17 cellular contexts compared by ENCODE assay signal in the genomic region with DNA sequence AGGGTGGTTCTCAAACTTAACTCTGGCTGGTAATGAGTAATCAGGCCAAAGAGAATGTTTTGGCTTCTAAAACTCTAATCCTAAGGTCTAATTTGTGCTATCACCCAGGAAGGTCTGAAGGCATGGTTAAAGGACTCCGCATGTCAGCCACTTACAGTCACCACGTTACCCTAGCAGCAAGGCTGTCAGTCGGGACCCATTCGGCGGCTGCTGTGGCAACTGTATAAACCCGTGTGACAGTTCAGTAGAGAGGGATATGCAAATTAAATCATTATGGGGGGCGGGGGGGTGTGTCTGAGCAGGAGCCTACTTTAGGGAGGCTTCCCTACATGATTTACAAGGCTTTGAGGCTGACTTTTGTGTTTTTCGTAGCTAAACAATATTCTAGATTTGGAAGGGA.
DNase-seq lines count a peak whose midpoint lies in the region; ATAC-seq and TF ChIP-seq lines count a peak whose summit lies in the region.
"Had no signal": no experiment of that assay in that cellular context is flagged by ENCODE, and none has a peak within 500 bp of the region (broad histone marks: within the 10 kb centered on the region; RNA-seq: fewer than 3 reads in every experiment).

No MANE protein-coding gene starts in this region.

- no peaks in the 10 kb centered on the region for H3K27me3 Mint-ChIP-seq in activated naive CD4-positive, alpha-beta T cell treated with anti-CD3 and anti-CD28 coated beads, Interleukin-2, amount 50 U/mL, for 24 hours
- H3K27me3 Mint-ChIP-seq in activated CD8-positive, alpha-beta T cell treated with anti-CD3 and anti-CD28 coated beads for 36 hours, result no peaks in the 10 kb centered on the region
- no peaks in the 10 kb centered on the region for H3K27me3 Mint-ChIP-seq in stimulated activated naive CD8-positive, alpha-beta T cell treated with anti-CD3 and anti-CD28 coated beads, Interleukin-15, amount 100 ng/mL, for 72 hours
- H3K27me3 Mint-ChIP-seq: activated CD8-positive, alpha-beta memory T cell treated with anti-CD3 and anti-CD28 coated beads, Interleukin-2, amount 10 ng/mL, durations not matched to agents 7 days and 5 days had no signal

- intact Hi-C loops in activated CD8-positive, alpha-beta T cell treated with anti-CD3 and anti-CD28 coated beads for 36 hours (cut with micrococcal nuclease), result no loop called here
- intact Hi-C loops in head of caudate nucleus (cut with DNase I) (no loop called here), left ventricle myocardium inferior (cut with micrococcal nuclease) (no loop called here), left colon (cut with DNase I, micrococcal nuclease) (no loop called here)

- peaks cover 53% of the 10 kb centered on the region for H3K4me1 Mint-ChIP-seq in activated naive CD4-positive, alpha-beta T cell treated with anti-CD3 and anti-CD28 coated beads, Interleukin-2, amount 50 U/mL, for 24 hours
- peaks cover 51% of the 10 kb centered on the region for H3K4me1 Mint-ChIP-seq in activated CD8-positive, alpha-beta T cell treated with anti-CD3 and anti-CD28 coated beads for 36 hours (ENCODE audit: low read depth)
- H3K4me1 Mint-ChIP-seq in stimulated activated naive CD8-positive, alpha-beta T cell treated with anti-CD3 and anti-CD28 coated beads, Interleukin-15, amount 100 ng/mL, for 72 hours, result peaks cover 63% of the 10 kb centered on the region

- TF ChIP-seq CTCF in activated CD8-positive, alpha-beta T cell treated with anti-CD3 and anti-CD28 coated beads for 36 hours (IDR thresholded peaks at IDR 0.05), result no peak
- TF ChIP-seq CTCF in left ventricle myocardium inferior (IDR thresholded peaks at IDR 0.05; ENCODE audit: borderline replicate concordance), result no peak

- ATAC-seq in activated CD8-positive, alpha-beta T cell treated with anti-CD3 and anti-CD28 coated beads for 36 hours, result no peak
- ATAC-seq in stimulated activated naive CD8-positive, alpha-beta T cell treated with anti-CD3 and anti-CD28 coated beads, Interleukin-15, amount 100 ng/mL, for 72 hours, result no peak
- no peak for ATAC-seq in left colon
- ATAC-seq: activated CD8-positive, alpha-beta memory T cell treated with anti-CD3 and anti-CD28 coated beads, Interleukin-2, amount 10 ng/mL, durations not matched to agents 7 days and 5 days; HepG2 had no signal

- H3K36me3 ChIP-seq in left ventricle myocardium inferior, result peaks cover 46% of the 10 kb centered on the region
- no peaks in the 10 kb centered on the region for H3K36me3 ChIP-seq in H7 (replicated peaks; ENCODE audit: control insufficient read depth, insufficient read depth, low read length)

- peaks cover 39% of the 10 kb centered on the region for H3K4me1 ChIP-seq in left ventricle myocardium inferior

- H3K27ac ChIP-seq in left ventricle myocardium inferior (replicated peaks), result no peak overlapping the region

- H3K9me3 Mint-ChIP-seq in activated naive CD4-positive, alpha-beta T cell treated with anti-CD3 and anti-CD28 coated beads, Interleukin-2, amount 50 U/mL, for 24 hours, result no peaks in the 10 kb centered on the region
- H3K9me3 Mint-ChIP-seq in activated CD8-positive, alpha-beta T cell treated with anti-CD3 and anti-CD28 coated beads for 36 hours, result no peaks in the 10 kb centered on the region
- H3K9me3 Mint-ChIP-seq in stimulated activated naive CD8-positive, alpha-beta T cell treated with anti-CD3 and anti-CD28 coated beads, Interleukin-15, amount 100 ng/mL, for 72 hours, result no peaks in the 10 kb centered on the region

- no peak overlapping the region for H3K4me3 ChIP-seq in left ventricle myocardium inferior
- no peak overlapping the region for H3K4me3 ChIP-seq in H7 (ENCODE audit: insufficient read depth, low read depth, low read length)
- H3K4me3 ChIP-seq: heart left ventricle had no signal

- H3K36me3 Mint-ChIP-seq in activated naive CD4-positive, alpha-beta T cell treated with anti-CD3 and anti-CD28 coated beads, Interleukin-2, amount 50 U/mL, for 24 hours, result peaks cover 24% of the 10 kb centered on the region
- peaks cover 73% of the 10 kb centered on the region for H3K36me3 Mint-ChIP-seq in activated CD8-positive, alpha-beta T cell treated with anti-CD3 and anti-CD28 coated beads for 36 hours (ENCODE audit: low read depth)

- H3K27ac Mint-ChIP-seq in activated naive CD4-positive, alpha-beta T cell treated with anti-CD3 and anti-CD28 coated beads, Interleukin-2, amount 50 U/mL, for 24 hours, result peak overlapping the region; percentile 84
- peak overlapping the region; percentile 68 for H3K27ac Mint-ChIP-seq in activated CD8-positive, alpha-beta T cell treated with anti-CD3 and anti-CD28 coated beads for 36 hours
- peak overlapping the region; percentile 31 to 58 for H3K27ac Mint-ChIP-seq in stimulated activated naive CD8-positive, alpha-beta T cell treated with anti-CD3 and anti-CD28 coated beads, Interleukin-15, amount 100 ng/mL, for 72 hours
- H3K27ac Mint-ChIP-seq: activated CD8-positive, alpha-beta memory T cell treated with anti-CD3 and anti-CD28 coated beads, Interleukin-2, amount 10 ng/mL, durations not matched to agents 7 days and 5 days had no signal

- no peaks in the 10 kb centered on the region for H3K9me3 ChIP-seq in left ventricle myocardium inferior (replicated peaks)
- H3K9me3 ChIP-seq: heart left ventricle had no signal

- CTCF ChIA-PET in activated CD8-positive, alpha-beta T cell treated with anti-CD3 and anti-CD28 coated beads for 36 hours (lab: Charles Lee), result no interaction called here

- no peak overlapping the region for H3K4me3 Mint-ChIP-seq in activated naive CD4-positive, alpha-beta T cell treated with anti-CD3 and anti-CD28 coated beads, Interleukin-2, amount 50 U/mL, for 24 hours
- no peak overlapping the region for H3K4me3 Mint-ChIP-seq in activated CD8-positive, alpha-beta T cell treated with anti-CD3 and anti-CD28 coated beads for 36 hours
- no peak overlapping the region for H3K4me3 Mint-ChIP-seq in stimulated activated naive CD8-positive, alpha-beta T cell treated with anti-CD3 and anti-CD28 coated beads, Interleukin-15, amount 100 ng/mL, for 72 hours
- H3K4me3 Mint-ChIP-seq: activated CD8-positive, alpha-beta memory T cell treated with anti-CD3 and anti-CD28 coated beads, Interleukin-2, amount 10 ng/mL, durations not matched to agents 7 days and 5 days had no signal

- POLR2A ChIA-PET in activated CD8-positive, alpha-beta T cell treated with anti-CD3 and anti-CD28 coated beads for 36 hours (lab: Charles Lee), result interaction anchor here (3.0 kb wide), 1 partner anchor 10 kb away, joined by 7 read pairs; no protein-coding TSS in a partner anchor

- DNase-seq in activated naive CD4-positive, alpha-beta T cell treated with anti-CD3 and anti-CD28 coated beads, Interleukin-2, amount 50 U/mL, for 16 hours, result no peak
- DNase-seq in activated CD8-positive, alpha-beta T cell treated with anti-CD3 and anti-CD28 coated beads for 36 hours, result no peak
- DNase-seq in head of caudate nucleus (peak in 29 of 42 donors; percentile 46 to 85 (median 69)), left ventricle myocardium inferior (no peak), H7 (no peak), left colon (no peak)
- no peak for DNase-seq in stimulated activated naive CD8-positive, alpha-beta T cell treated with anti-CD3 and anti-CD28 coated beads, Interleukin-15, amount 100 ng/mL, for 72 hours
- DNase-seq: ACHN; activated CD8-positive, alpha-beta memory T cell treated with anti-CD3 and anti-CD28 coated beads, Interleukin-2, amount 10 ng/mL, durations not matched to agents 7 days and 5 days; activated naive CD4-positive, alpha-beta T cell treated with Interleukin-2 at 50 U/mL for 16 hours; COR-L47; heart left ventricle; mesendoderm; MM.1S; NCI-H1694 had no signal

- H3K27me3 ChIP-seq in left ventricle myocardium inferior (ENCODE audit: low read depth) (no peaks in the 10 kb centered on the region), H7 (ENCODE audit: control insufficient read depth, insufficient read depth, low read length) (no peaks in the 10 kb centered on the region)
- H3K27me3 ChIP-seq: heart left ventricle had no signal

Comparison
In these comparisons a context has a peak if more than half of its experiments do, and no peak if none do; other contexts are left out.
1. DNase-seq: peak in head of caudate nucleus (29 of 42); none in activated naive CD4-positive, alpha-beta T cell treated with anti-CD3 and anti-CD28 coated beads, Interleukin-2, amount 50 U/mL, for 16 hours (single experiment), activated CD8-positive, alpha-beta T cell treated with anti-CD3 and anti-CD28 coated beads for 36 hours (single experiment), stimulated activated naive CD8-positive, alpha-beta T cell treated with anti-CD3 and anti-CD28 coated beads, Interleukin-15, amount 100 ng/mL, for 72 hours (0 of 2), left ventricle myocardium inferior (single experiment), H7 (single experiment) and left colon (0 of 2).
2. Peak in every context shown above with its lines, with median percentiles within 50 percentile points of each other: H3K27ac Mint-ChIP-seq.